8 cellular contexts compared by ENCODE assay signal in genomic region chr11:64269380-64270234, GRCh38.
DNase-seq lines count a peak whose midpoint lies in the region; TF ChIP-seq lines count a peak whose summit lies in the region.

No MANE protein-coding gene starts in this region.

- H3K4me1 ChIP-seq in effector memory CD4-positive, alpha-beta T cell (ENCODE audit: control insufficient read depth, insufficient read depth, low read length, poor library complexity, severe bottlenecking), result peaks cover 12% of the 10 kb centered on the region

- no peaks in the 10 kb centered on the region for H3K27me3 ChIP-seq in effector memory CD4-positive, alpha-beta T cell (replicated peaks; ENCODE audit: control insufficient read depth, insufficient read depth, low read length, poor library complexity, severe bottlenecking)

- H3K9me3 ChIP-seq in effector memory CD4-positive, alpha-beta T cell (ENCODE audit: control insufficient read depth, low read length), result no peaks in the 10 kb centered on the region

- peak overlapping the region; percentile 98 for H3K27ac ChIP-seq in effector memory CD4-positive, alpha-beta T cell (ENCODE audit: insufficient read depth, low read length, poor library complexity, severe bottlenecking)

- TF ChIP-seq CTCF in GM20000 (IDR thresholded peaks at IDR 0.05; ENCODE audit: extremely low read depth, missing control alignments), result no peak

- DNase-seq in COLO668 (lab: John Stamatoyannopoulos, UW; ENCODE audit: unreplicated experiment), result peak; percentile 97
- DNase-seq in GM20000 (ENCODE audit: low spot score), result peak; percentile 92
- DNase-seq in HS-5 (ENCODE audit: low read depth), result peak; percentile 99
- peak; percentile 81 for DNase-seq in NK-92 (lab: John Stamatoyannopoulos, UW; ENCODE audit: unreplicated experiment)
- peak; percentile 99 for DNase-seq in activated CD8-positive, alpha-beta memory T cell treated with anti-CD3 and anti-CD28 coated beads for 24 hours
- DNase-seq in effector memory CD4-positive, alpha-beta T cell, result peak; percentile 96 to 97 (median 97)
- peak; percentile 100 for DNase-seq in medulla oblongata (ENCODE audit: extremely low spot score)
- peak; percentile 94 to 96 (median 95) for DNase-seq in stimulated activated CD4-positive, alpha-beta T cell treated with anti-CD3 and anti-CD28 coated beads, TNF-alpha, amount 100 ng/mL, for 48 hours (ENCODE audit: low read depth in 3 of 3)

- H3K36me3 ChIP-seq in effector memory CD4-positive, alpha-beta T cell (ENCODE audit: control insufficient read depth, insufficient read depth, low read length), result no peaks in the 10 kb centered on the region

- H3K4me3 ChIP-seq in effector memory CD4-positive, alpha-beta T cell (ENCODE audit: insufficient read depth, low read depth, low read length, poor library complexity, severe bottlenecking), result peak overlapping the region; percentile 61

Comparison
In these comparisons a context has a peak if more than half of its experiments do, and no peak if none do; other contexts are left out.
1. Peak in every context shown above with its lines: DNase-seq, H3K4me3 ChIP-seq and H3K27ac ChIP-seq.